ENCODE assay signal across 1 cellular context in the genomic region with DNA sequence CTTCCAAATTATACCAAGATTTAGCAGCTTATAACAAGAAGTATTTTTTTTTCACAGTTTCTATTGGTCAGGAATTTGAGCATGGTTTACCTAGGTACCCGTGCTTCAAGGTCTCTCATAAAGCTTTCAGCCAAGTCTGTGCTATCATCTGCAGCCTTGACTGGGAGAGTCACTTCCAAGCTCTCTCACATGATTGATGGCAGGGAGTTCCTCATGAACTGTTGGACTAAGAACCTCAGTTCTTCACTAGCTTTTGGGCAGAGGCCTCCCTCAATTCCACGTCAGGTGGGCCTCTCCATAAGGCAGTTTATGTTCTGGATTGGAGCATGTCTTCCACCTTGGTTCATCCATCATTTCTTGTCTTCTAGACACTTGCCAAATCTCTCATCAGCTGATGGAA.
TF ChIP-seq lines count a peak whose summit lies in the region.

No MANE protein-coding gene starts in this region.

TF ChIP-seq in HCT116, 20 proteins besides CTCF, POLR2A, EP300 and RAD21 (continued from another document):
- TF ChIP-seq REST (IDR thresholded peaks at IDR 0.05; ENCODE audit: low read depth) (no peak), EGR1 (IDR thresholded peaks at IDR 0.05; ENCODE audit: low read depth) (no peak), CEBPB (IDR thresholded peaks at IDR 0.05; ENCODE audit: low read depth) (no peak), EZH2phosphoT487 (IDR thresholded peaks at IDR 0.05; ENCODE audit: borderline replicate concordance) (no peak), SP1 (IDR thresholded peaks at IDR 0.05; ENCODE audit: low read depth) (no peak), EZH2 (IDR thresholded peaks at IDR 0.05) (no peak), TCF7L2 (IDR thresholded peaks at IDR 0.05; ENCODE audit: borderline replicate concordance, extremely low read depth, insufficient read depth, insufficient read length) (no peak)
